ENCODE assay signal across 14 cellular contexts in the genomic region with DNA sequence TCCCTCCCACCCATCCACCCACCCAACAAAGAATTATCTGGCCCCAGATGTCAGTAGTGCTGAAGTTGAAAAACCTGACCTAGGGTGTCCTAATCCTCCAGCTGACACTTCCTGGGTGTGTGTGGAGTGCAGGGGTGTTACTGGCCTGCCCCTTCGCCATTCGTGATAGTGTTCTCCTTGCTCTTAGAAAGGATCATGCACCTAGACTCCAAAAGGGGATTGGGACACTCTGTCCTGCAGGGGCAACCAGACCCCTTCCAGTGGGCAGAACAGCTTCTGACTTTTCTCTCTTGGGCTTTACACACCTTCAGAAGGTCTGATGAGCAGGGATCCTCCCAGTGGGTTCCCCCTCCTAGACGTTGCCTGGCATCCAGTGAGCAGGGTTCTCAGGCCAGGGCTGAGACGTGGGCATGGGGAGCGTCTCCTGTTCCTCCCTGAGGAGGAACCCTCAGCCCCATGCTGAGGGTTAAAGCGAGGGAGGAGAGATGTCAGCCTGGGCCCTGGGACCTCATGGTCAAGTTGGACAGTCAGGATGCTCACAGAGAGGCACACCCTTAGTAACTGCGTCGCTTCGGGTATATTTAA.
DNase-seq lines count a peak whose midpoint lies in the region; ATAC-seq and TF ChIP-seq lines count a peak whose summit lies in the region.
"Had no signal": no experiment of that assay in that cellular context is flagged by ENCODE, and none has a peak within 500 bp of the region (broad histone marks: within the 10 kb centered on the region; RNA-seq: fewer than 3 reads in every experiment).

No MANE protein-coding gene starts in this region.

- 90 to 100% methylated on average over 1 to 2 of the region's 9 CpGs for WGBS in gastroesophageal sphincter (ENCODE audit: low coverage in 1 of 2), 2 donors

- H3K4me3 ChIP-seq in RWPE2 (ENCODE audit: severe bottlenecking) (no peak overlapping the region), gastroesophageal sphincter (no peak overlapping the region)

- H3K27me3 Mint-ChIP-seq in activated T-cell treated with anti-CD3 and anti-CD28 coated beads, Interleukin-2, amount 50 U/mL, for 72 hours (ENCODE audit: low read depth): no peaks in the 10 kb centered on the region
- H3K27me3 Mint-ChIP-seq in stimulated activated memory B cell treated with anti-CD40 and anti-IgM and Interleukin-4, amounts not matched to agents 10 μg/mL and 1 μg/mL and 100 μg/mL, for 72 hours: no peaks in the 10 kb centered on the region

- peaks cover 39% of the 10 kb centered on the region for H3K4me1 ChIP-seq in RWPE2 (ENCODE audit: insufficient read depth, poor library complexity, severe bottlenecking)
- H3K4me1 ChIP-seq in gastroesophageal sphincter: peaks cover 0 to 63% (median 37%) of the 10 kb centered on the region in 3 donors

- TF ChIP-seq CTCF in RWPE2 (IDR thresholded peaks at IDR 0.05; ENCODE audit: poor library complexity, severe bottlenecking): no peak
- no peak for TF ChIP-seq CTCF in gastroesophageal sphincter (IDR thresholded peaks at IDR 0.05)

- H3K27ac Mint-ChIP-seq in activated T-cell treated with anti-CD3 and anti-CD28 coated beads, Interleukin-2, amount 50 U/mL, for 72 hours: peak overlapping the region; percentile 53
- peak overlapping the region; percentile 63 for H3K27ac Mint-ChIP-seq in stimulated activated memory B cell treated with anti-CD40 and anti-IgM and Interleukin-4, amounts not matched to agents 10 μg/mL and 1 μg/mL and 100 μg/mL, for 72 hours

- peaks cover 2 to 3% of the 10 kb centered on the region in 2 donors for H3K36me3 Mint-ChIP-seq in activated T-cell treated with anti-CD3 and anti-CD28 coated beads, Interleukin-2, amount 50 U/mL, for 72 hours (ENCODE audit: insufficient read depth in 2 of 2)
- peaks cover 42% of the 10 kb centered on the region for H3K36me3 Mint-ChIP-seq in stimulated activated memory B cell treated with anti-CD40 and anti-IgM and Interleukin-4, amounts not matched to agents 10 μg/mL and 1 μg/mL and 100 μg/mL, for 72 hours

- H3K9me3 ChIP-seq in RWPE2 (ENCODE audit: severe bottlenecking): no peaks in the 10 kb centered on the region
- H3K9me3 ChIP-seq in gastroesophageal sphincter: no peaks in the 10 kb centered on the region

- TF ChIP-seq EP300 in gastroesophageal sphincter (IDR thresholded peaks at IDR 0.05): no peak

- no peak for ATAC-seq in activated T-cell treated with anti-CD3 and anti-CD28 coated beads, Interleukin-2, amount 50 U/mL, for 72 hours (replicated peaks in 1 of 2)
- ATAC-seq in RWPE2 (ENCODE audit: low read depth): no peak
- no peak for ATAC-seq in gastroesophageal sphincter
- ATAC-seq in stimulated activated memory B cell treated with anti-CD40 and anti-IgM and Interleukin-4, amounts not matched to agents 10 μg/mL and 1 μg/mL and 100 μg/mL, for 72 hours: no peak
- no peak for ATAC-seq in HG03457 (IDR thresholded peaks at IDR 0.05; ENCODE audit: unreplicated experiment)
- ATAC-seq: HCT116 had no signal

- H3K27ac ChIP-seq in RWPE2 (ENCODE audit: poor library complexity, severe bottlenecking): peak overlapping the region; percentile 84
- H3K27ac ChIP-seq in gastroesophageal sphincter: peak overlapping the region in 3 of 4 donors; percentile 68 to 84 (median 82)

- H3K36me3 ChIP-seq in RWPE2 (ENCODE audit: low read depth) (peaks cover 79% of the 10 kb centered on the region), gastroesophageal sphincter (peaks cover 0 to 32% of the 10 kb centered on the region in 2 donors)

- H3K4me3 Mint-ChIP-seq in activated T-cell treated with anti-CD3 and anti-CD28 coated beads, Interleukin-2, amount 50 U/mL, for 72 hours: no peak overlapping the region
- H3K4me3 Mint-ChIP-seq in stimulated activated memory B cell treated with anti-CD40 and anti-IgM and Interleukin-4, amounts not matched to agents 10 μg/mL and 1 μg/mL and 100 μg/mL, for 72 hours: no peak overlapping the region

- H3K4me1 Mint-ChIP-seq in activated T-cell treated with anti-CD3 and anti-CD28 coated beads, Interleukin-2, amount 50 U/mL, for 72 hours (ENCODE audit: low read depth): peaks cover 31% of the 10 kb centered on the region
- peaks cover 33% of the 10 kb centered on the region for H3K4me1 Mint-ChIP-seq in stimulated activated memory B cell treated with anti-CD40 and anti-IgM and Interleukin-4, amounts not matched to agents 10 μg/mL and 1 μg/mL and 100 μg/mL, for 72 hours

- H3K27me3 ChIP-seq in RWPE2 (ENCODE audit: insufficient read depth, poor library complexity, severe bottlenecking) (no peaks in the 10 kb centered on the region), gastroesophageal sphincter (no peaks in the 10 kb centered on the region)

- DNase-seq in activated T-cell treated with anti-CD3 and anti-CD28 coated beads, Interleukin-2, amount 50 U/mL, for 72 hours: no peak
- DNase-seq in activated T-cell treated with anti-CD3 and anti-CD28 coated beads for 4 hours: no peak
- DNase-seq in RWPE2 (ENCODE audit: low spot score): no peak
- no peak for DNase-seq in effector CD8-positive, alpha-beta T cell (lab: John Stamatoyannopoulos, UW)
- no peak for DNase-seq in NCI-H1930 (lab: John Stamatoyannopoulos, UW)
- DNase-seq: amniotic stem cell, cortex of kidney, NCI-H187 treated with DMSO at 0.1 percent for 48 hours, NCI-H748 treated with DMSO at 0.1 percent for 48 hours, small intestine had no signal

- no peaks in the 10 kb centered on the region for H3K9me3 Mint-ChIP-seq in activated T-cell treated with anti-CD3 and anti-CD28 coated beads, Interleukin-2, amount 50 U/mL, for 72 hours
- H3K9me3 Mint-ChIP-seq in stimulated activated memory B cell treated with anti-CD40 and anti-IgM and Interleukin-4, amounts not matched to agents 10 μg/mL and 1 μg/mL and 100 μg/mL, for 72 hours: no peaks in the 10 kb centered on the region

- TF ChIP-seq POLR2A in gastroesophageal sphincter (IDR thresholded peaks at IDR 0.05): no peak
